In genomic region chr1:30378991-30379581, GRCh38 we compare ENCODE assay signal across 10 cellular contexts.
A peak's percentile ranks its signal among the peaks of the same experiment; 100 is the strongest.
DNase-seq lines count a peak whose midpoint lies in the region; ATAC-seq, FAIRE-seq and TF ChIP-seq lines count a peak whose summit lies in the region.
"Had no signal": no experiment of that assay in that cellular context is flagged by ENCODE, and none has a peak within 500 bp of the region (broad histone marks: within the 10 kb centered on the region; RNA-seq: fewer than 3 reads in every experiment).

No MANE protein-coding gene starts in this region.

- DNase-seq in NCI-H2171 treated with DMSO at 0.1 percent for 48 hours (lab: John Stamatoyannopoulos, UW) (peak; percentile 15), NCI-H2171 (lab: John Stamatoyannopoulos, UW) (no peak), foreskin melanocyte (peak; percentile 62), small intestine (no peak)
- peak; percentile 12 for DNase-seq in stimulated activated naive B cell treated with anti-CD40 and anti-IgM and Interleukin-4, amounts not matched to agents 10 μg/mL and 1 μg/mL and 100 μg/mL, for 72 hours
- DNase-seq in activated CD4-positive, alpha-beta T cell treated with anti-CD3 and anti-CD28 coated beads for 48 hours, result no peak

- FAIRE-seq in small intestine (lab: Jason Lieb, UNC), result no peak
- FAIRE-seq: A549 had no signal

- peaks cover 5 to 11% of the 10 kb centered on the region in 2 donors for H3K4me1 Mint-ChIP-seq in stimulated activated naive B cell treated with anti-CD40 and anti-IgM and Interleukin-4, amounts not matched to agents 10 μg/mL and 1 μg/mL and 100 μg/mL, for 72 hours

- H3K36me3 Mint-ChIP-seq in stimulated activated naive B cell treated with anti-CD40 and anti-IgM and Interleukin-4, amounts not matched to agents 10 μg/mL and 1 μg/mL and 100 μg/mL, for 72 hours, result no peaks in the 10 kb centered on the region

- H3K4me3 ChIP-seq in small intestine (ENCODE audit: low read depth in 1 of 2, low read length in 2 of 2), result no peak overlapping the region
- H3K4me3 ChIP-seq: A549 had no signal

- H3K9me3 ChIP-seq in small intestine (ENCODE audit: control insufficient read depth, low read depth), result no peaks in the 10 kb centered on the region
- H3K9me3 ChIP-seq: A549 had no signal

- H3K4me3 Mint-ChIP-seq in stimulated activated naive B cell treated with anti-CD40 and anti-IgM and Interleukin-4, amounts not matched to agents 10 μg/mL and 1 μg/mL and 100 μg/mL, for 72 hours, result no peak overlapping the region
- H3K4me3 Mint-ChIP-seq: dendritic cell treated with granulocyte-macrophage colony-stimulating factor and Interleukin-4, amounts not matched to agents 40 ng/mL and 50 ng/mL, for 4 days had no signal

- no peaks in the 10 kb centered on the region for H3K4me1 ChIP-seq in small intestine (ENCODE audit: control insufficient read depth in 2 of 2, insufficient read depth in 1 of 2, low read depth in 1 of 2, low read length in 1 of 2)
- H3K4me1 ChIP-seq: A549 had no signal

- no peaks in the 10 kb centered on the region for H3K9me3 Mint-ChIP-seq in stimulated activated naive B cell treated with anti-CD40 and anti-IgM and Interleukin-4, amounts not matched to agents 10 μg/mL and 1 μg/mL and 100 μg/mL, for 72 hours
- H3K9me3 Mint-ChIP-seq: dendritic cell treated with granulocyte-macrophage colony-stimulating factor and Interleukin-4, amounts not matched to agents 40 ng/mL and 50 ng/mL, for 4 days had no signal

- WGBS in small intestine, 3 donors, result 37 to 41% (median 38%) methylated on average over 18 of the region's 18 CpGs

- H3K27ac ChIP-seq in small intestine (ENCODE audit: low read depth in 1 of 2, low read length in 1 of 2), result no peak overlapping the region
- H3K27ac ChIP-seq: A549 had no signal

- H3K27me3 Mint-ChIP-seq in stimulated activated naive B cell treated with anti-CD40 and anti-IgM and Interleukin-4, amounts not matched to agents 10 μg/mL and 1 μg/mL and 100 μg/mL, for 72 hours, result peaks cover 46 to 67% of the 10 kb centered on the region in 2 donors

- no peak overlapping the region for H3K27ac Mint-ChIP-seq in stimulated activated naive B cell treated with anti-CD40 and anti-IgM and Interleukin-4, amounts not matched to agents 10 μg/mL and 1 μg/mL and 100 μg/mL, for 72 hours
- H3K27ac Mint-ChIP-seq: dendritic cell treated with granulocyte-macrophage colony-stimulating factor and Interleukin-4, amounts not matched to agents 40 ng/mL and 50 ng/mL, for 4 days had no signal

- ATAC-seq in stimulated activated naive B cell treated with anti-CD40 and anti-IgM and Interleukin-4, amounts not matched to agents 10 μg/mL and 1 μg/mL and 100 μg/mL, for 72 hours (replicated peaks), result peak; percentile 45 to 71
- ATAC-seq in HG03342 (IDR thresholded peaks at IDR 0.05; ENCODE audit: unreplicated experiment), result no peak

- no peaks in the 10 kb centered on the region for H3K36me3 ChIP-seq in small intestine (ENCODE audit: control insufficient read depth in 2 of 2, insufficient read depth in 2 of 2, low read length in 2 of 2)

- no peaks in the 10 kb centered on the region for H3K27me3 ChIP-seq in small intestine (ENCODE audit: control insufficient read depth in 2 of 2, insufficient read depth in 2 of 2, low read length in 2 of 2)

TF ChIP-seq in PFSK-1, 5 proteins besides CTCF, POLR2A, EP300 and RAD21:
- TF ChIP-seq, protein P1, sequence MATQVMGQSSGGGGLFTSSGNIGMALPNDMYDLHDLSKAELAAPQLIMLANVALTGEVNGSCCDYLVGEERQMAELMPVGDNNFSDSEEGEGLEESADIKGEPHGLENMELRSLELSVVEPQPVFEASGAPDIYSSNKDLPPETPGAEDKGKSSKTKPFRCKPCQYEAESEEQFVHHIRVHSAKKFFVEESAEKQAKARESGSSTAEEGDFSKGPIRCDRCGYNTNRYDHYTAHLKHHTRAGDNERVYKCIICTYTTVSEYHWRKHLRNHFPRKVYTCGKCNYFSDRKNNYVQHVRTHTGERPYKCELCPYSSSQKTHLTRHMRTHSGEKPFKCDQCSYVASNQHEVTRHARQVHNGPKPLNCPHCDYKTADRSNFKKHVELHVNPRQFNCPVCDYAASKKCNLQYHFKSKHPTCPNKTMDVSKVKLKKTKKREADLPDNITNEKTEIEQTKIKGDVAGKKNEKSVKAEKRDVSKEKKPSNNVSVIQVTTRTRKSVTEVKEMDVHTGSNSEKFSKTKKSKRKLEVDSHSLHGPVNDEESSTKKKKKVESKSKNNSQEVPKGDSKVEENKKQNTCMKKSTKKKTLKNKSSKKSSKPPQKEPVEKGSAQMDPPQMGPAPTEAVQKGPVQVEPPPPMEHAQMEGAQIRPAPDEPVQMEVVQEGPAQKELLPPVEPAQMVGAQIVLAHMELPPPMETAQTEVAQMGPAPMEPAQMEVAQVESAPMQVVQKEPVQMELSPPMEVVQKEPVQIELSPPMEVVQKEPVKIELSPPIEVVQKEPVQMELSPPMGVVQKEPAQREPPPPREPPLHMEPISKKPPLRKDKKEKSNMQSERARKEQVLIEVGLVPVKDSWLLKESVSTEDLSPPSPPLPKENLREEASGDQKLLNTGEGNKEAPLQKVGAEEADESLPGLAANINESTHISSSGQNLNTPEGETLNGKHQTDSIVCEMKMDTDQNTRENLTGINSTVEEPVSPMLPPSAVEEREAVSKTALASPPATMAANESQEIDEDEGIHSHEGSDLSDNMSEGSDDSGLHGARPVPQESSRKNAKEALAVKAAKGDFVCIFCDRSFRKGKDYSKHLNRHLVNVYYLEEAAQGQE (IDR thresholded peaks at IDR 0.05; ENCODE audit: insufficient read depth in 1 of 2, low read depth in 2 of 2, low read length in 2 of 2), result no peak
- TF ChIP-seq FOXP2 (optimal IDR thresholded peaks at IDR 0.05; ENCODE audit: borderline replicate concordance, extremely low read depth, extremely low read length, insufficient read depth) (peak; percentile 30), POLR2AphosphoS5 (IDR thresholded peaks at IDR 0.05; ENCODE audit: low read depth, low read length) (no peak)

Comparison
In these comparisons a context has a peak if more than half of its experiments do, and no peak if none do; other contexts are left out.
1. DNase-seq: peak in NCI-H2171 treated with DMSO at 0.1 percent for 48 hours (single experiment), foreskin melanocyte (single experiment) and stimulated activated naive B cell treated with anti-CD40 and anti-IgM and Interleukin-4, amounts not matched to agents 10 μg/mL and 1 μg/mL and 100 μg/mL, for 72 hours (single experiment); none in NCI-H2171 (single experiment), small intestine (single experiment) and activated CD4-positive, alpha-beta T cell treated with anti-CD3 and anti-CD28 coated beads for 48 hours (single experiment).